Comparison of ENCODE assay signal across 19 cellular contexts in the genomic region with DNA sequence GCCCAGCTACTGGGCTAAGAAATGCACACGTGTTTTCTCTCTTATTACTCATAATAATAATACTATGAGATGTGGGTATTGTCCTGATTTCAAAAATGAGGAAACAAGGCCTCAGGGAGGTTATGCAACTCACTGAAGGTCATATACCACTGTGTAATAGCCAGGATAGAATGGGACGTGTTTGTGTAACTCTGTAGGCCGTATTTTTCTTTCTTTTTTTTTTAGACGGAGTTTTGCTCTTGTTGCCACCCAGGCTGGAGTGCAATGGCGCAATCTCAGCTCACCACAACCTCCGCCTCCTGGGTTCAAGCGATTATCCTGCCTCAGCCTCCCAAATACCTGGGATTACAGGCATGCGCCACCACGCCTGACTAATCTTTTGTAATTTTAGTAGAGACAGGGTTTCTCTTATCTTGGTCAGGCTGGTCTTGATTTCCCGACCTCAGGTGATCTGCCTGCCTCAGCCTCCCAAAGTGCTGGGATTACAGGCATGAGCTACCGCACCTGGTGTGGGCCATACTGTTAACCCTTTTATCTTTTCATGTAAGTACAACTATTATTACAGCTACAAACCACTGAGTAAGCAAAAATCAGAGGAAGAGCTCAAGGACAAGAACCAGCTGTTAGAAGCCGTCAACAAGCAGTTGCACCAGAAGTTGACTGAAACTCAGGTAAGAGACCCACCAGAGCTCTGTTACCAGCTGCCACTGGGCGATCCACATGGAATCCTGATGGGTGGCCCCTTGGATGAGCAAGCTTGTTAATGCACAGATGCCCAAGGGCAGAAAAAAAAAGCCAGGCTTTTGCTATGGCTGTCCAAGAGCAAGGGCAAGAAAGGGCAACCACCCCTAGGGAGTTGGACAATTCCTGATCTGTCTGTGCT. TPM values are rescaled to one million over a fixed set of nuclear protein-coding genes. Genes with fewer than 3 reads are reported as not detected.
DNase-seq lines count a peak whose midpoint lies in the region; ATAC-seq, FAIRE-seq and TF ChIP-seq lines count a peak whose summit lies in the region.
"Had no signal": no experiment of that assay in that cellular context is flagged by ENCODE, and none has a peak within 500 bp of the region (broad histone marks: within the 10 kb centered on the region; RNA-seq: fewer than 3 reads in every experiment).

No MANE protein-coding gene starts in this region.

- CTCF ChIA-PET in HepG2 (lab: Yijun Ruan, JAX; ENCODE audit: low intra/inter-chr PET ratio, low total read pairs), result no interaction called here

- no peaks in the 10 kb centered on the region for H3K9me3 ChIP-seq in right atrium auricular region
- no peaks in the 10 kb centered on the region for H3K9me3 ChIP-seq in adrenal gland (replicated peaks in 1 of 3)
- no peaks in the 10 kb centered on the region for H3K9me3 ChIP-seq in HepG2 (ENCODE audit: low read length)
- H3K9me3 ChIP-seq in upper lobe of left lung, result no peaks in the 10 kb centered on the region
- H3K9me3 ChIP-seq: sigmoid colon had no signal

- H3K9ac ChIP-seq in HepG2 (ENCODE audit: insufficient read depth, low read depth, low read length), result no peak overlapping the region
- H3K9ac ChIP-seq: GM23248 had no signal

- in situ Hi-C loops in HepG2 (cut with HindIII; ENCODE audit: extremely low pct_ligation_motif_present, low pct_unique_long_range_greater_than_20kb), result no loop called here

- no peak for TF ChIP-seq CTCF in right atrium auricular region (IDR thresholded peaks at IDR 0.05)
- TF ChIP-seq CTCF in adrenal gland (IDR thresholded peaks at IDR 0.05), result no peak
- no peak for TF ChIP-seq CTCF in HepG2 (CRISPR knock-in tag; IDR thresholded peaks at IDR 0.05)
- no peak for TF ChIP-seq CTCF in upper lobe of left lung (IDR thresholded peaks at IDR 0.05)

- BruUV-seq in HepG2 (replicated peaks; lab: Mats Ljungman, UMichigan), result no TSS peak

- intact Hi-C loops in Right ventricle myocardium superior (cut with DNase I) (no loop called here), adrenal gland (cut with DNase I) (no loop called here), HepG2 (cut with micrococcal nuclease; ENCODE audit: unreplicated experiment) (no loop called here)

- H4K20me1 ChIP-seq in HepG2 (ENCODE audit: insufficient read depth, low read length), result no peaks in the 10 kb centered on the region

- TF ChIP-seq EP300 in HepG2 (IDR thresholded peaks at IDR 0.05; ENCODE audit: low read depth in 2 of 2, low read length in 2 of 2), result no peak
- no peak for TF ChIP-seq EP300 in HepG2 (CRISPR knock-in tag; IDR thresholded peaks at IDR 0.05; ENCODE audit: borderline replicate concordance)
- TF ChIP-seq EP300 in upper lobe of left lung (IDR thresholded peaks at IDR 0.05), result peak in 1 of 4 donors; percentile 58

- H3K27me3 ChIP-seq in right atrium auricular region (no peaks in the 10 kb centered on the region), adrenal gland (no peaks in the 10 kb centered on the region), HepG2 (ENCODE audit: control insufficient read depth in 1 of 2, insufficient read depth in 2 of 2, low read length in 2 of 2) (no peaks in the 10 kb centered on the region), upper lobe of left lung (no peaks in the 10 kb centered on the region)
- H3K27me3 ChIP-seq: brain microvascular endothelial cell, sigmoid colon had no signal

- ATAC-seq in Right ventricle myocardium superior (ENCODE audit: poor library complexity), result peak; percentile 53
- peak; percentile 68 for ATAC-seq in HepG2
- ATAC-seq in upper lobe of left lung (ENCODE audit: low FRiP score in 2 of 2), result peak; percentile 69 to 76
- ATAC-seq: stimulated activated naive CD8-positive, alpha-beta T cell treated with anti-CD3 and anti-CD28 coated beads, Interleukin-15, amount 100 ng/mL, for 72 hours had no signal

- DNase-seq in Right ventricle myocardium superior (peak; percentile 47), right atrium auricular region (ENCODE audit: low spot score) (no peak), adrenal gland (peak; percentile 35 to 69 (median 59)), HepG2 (ENCODE audit: low spot score) (peak; percentile 54), upper lobe of left lung (peak in 1 of 2 donors; percentile 45), NCI-H1105 treated with DMSO at 0.1 percent for 48 hours (lab: John Stamatoyannopoulos, UW) (no peak), mesenteric fat pad (ENCODE audit: low spot score) (no peak)
- DNase-seq in activated CD4-positive, CD25-positive, alpha-beta regulatory T cell (lab: John Stamatoyannopoulos, UW), result no peak
- DNase-seq: ACHN; activated naive CD4-positive, alpha-beta T cell treated with Interleukin-2 at 50 U/mL for 16 hours; brain microvascular endothelial cell; GM23248; head of caudate nucleus; KBM-7; NCI-H187; sigmoid colon; stimulated activated naive CD8-positive, alpha-beta T cell treated with anti-CD3 and anti-CD28 coated beads, Interleukin-15, amount 100 ng/mL, for 72 hours had no signal

- 55 to 64% (median 60%) methylated on average over 13 of the region's 13 CpGs for WGBS in adrenal gland, 4 donors
- 76% methylated on average over 13 of the region's 13 CpGs for WGBS in HepG2 (ENCODE audit: low lambda C conversion rate)
- WGBS in upper lobe of left lung, 2 donors, result 70 to 79% methylated on average over 13 of the region's 13 CpGs

- H2AFZ ChIP-seq in HepG2 (ENCODE audit: low read length), result no peak overlapping the region
- H2AFZ ChIP-seq: GM23248 had no signal

- H3K27ac ChIP-seq in right atrium auricular region, result no peak overlapping the region
- H3K27ac ChIP-seq in adrenal gland, result peak overlapping the region; percentile 52 to 84 (median 75)
- peak overlapping the region; percentile 45 for H3K27ac ChIP-seq in HepG2 (ENCODE audit: extremely low read length, insufficient read depth, low read length)
- peak overlapping the region; percentile 15 to 79 (median 55) for H3K27ac ChIP-seq in upper lobe of left lung
- H3K27ac ChIP-seq: brain microvascular endothelial cell, GM23248, sigmoid colon had no signal

- TF ChIP-seq RAD21 in HepG2 (CRISPR knock-in tag; IDR thresholded peaks at IDR 0.05), result no peak

- H3K36me3 ChIP-seq in right atrium auricular region (peaks cover 28% of the 10 kb centered on the region), adrenal gland (replicated peaks in 1 of 2) (peaks cover 0 to 22% of the 10 kb centered on the region in 2 donors), HepG2 (replicated peaks in 1 of 2; ENCODE audit: control insufficient read depth in 1 of 2, insufficient read depth in 2 of 2, low read length in 2 of 2) (peaks cover 15 to 60% of the 10 kb centered on the region in 2 experiments), upper lobe of left lung (peaks cover 3 to 57% (median 35%) of the 10 kb centered on the region in 4 donors)

- POLR2A ChIA-PET in HepG2 (lab: Yijun Ruan, JAX), result interaction anchor here (1.0 to 2.0 kb wide), 3 partner anchors 10 to 49 kb away, joined by 3 to 11 read pairs (median 4); a partner anchor contains a TSS

- no peaks in the 10 kb centered on the region for H3K4me1 ChIP-seq in right atrium auricular region
- peaks cover 6 to 12% of the 10 kb centered on the region in 2 donors for H3K4me1 ChIP-seq in adrenal gland (replicated peaks in 1 of 2)
- H3K4me1 ChIP-seq in HepG2 (ENCODE audit: insufficient read depth, low read length), result peaks cover 11% of the 10 kb centered on the region
- peaks cover 6 to 17% (median 14%) of the 10 kb centered on the region in 4 donors for H3K4me1 ChIP-seq in upper lobe of left lung
- H3K4me1 ChIP-seq: sigmoid colon had no signal

- peaks cover 14% of the 10 kb centered on the region for H3K79me2 ChIP-seq in HepG2 (ENCODE audit: insufficient read depth, low read length)

- no peak for FAIRE-seq in HepG2 (lab: Jason Lieb, UNC)
- FAIRE-seq: GM18507 had no signal

- no peak for TF ChIP-seq POLR2A in adrenal gland (IDR thresholded peaks at IDR 0.05)
- TF ChIP-seq POLR2A in HepG2 (IDR thresholded peaks at IDR 0.05; ENCODE audit: insufficient read depth in 1 of 2, low read depth in 2 of 2, low read length in 2 of 2), result no peak
- no peak for TF ChIP-seq POLR2A in upper lobe of left lung (IDR thresholded peaks at IDR 0.05)

- H3K4me3 ChIP-seq in right atrium auricular region (no peak overlapping the region), adrenal gland (no peak overlapping the region), HepG2 (replicated peaks in 1 of 3; ENCODE audit: insufficient read depth in 1 of 3, low read depth in 2 of 3, low read length in 3 of 3) (no peak overlapping the region), upper lobe of left lung (no peak overlapping the region)
- H3K4me3 ChIP-seq: GM23248, sigmoid colon had no signal

- H3K4me2 ChIP-seq in HepG2 (ENCODE audit: low read depth, low read length), result no peak overlapping the region

RNA-seq across cellular contexts. Expression of a gene that starts 6.7 kb away (rescaled TPM):
- 7.9 TPM for total RNA-seq in Right ventricle myocardium superior
- total RNA-seq in right atrium auricular region, result 10 to 100 TPM in 1 of 2 donors, 1 to 10 TPM in 1; 8.4 to 12.9 TPM
- total RNA-seq in adrenal gland, result 10 to 100 TPM in 4 of 8 donors, 1 to 10 TPM in 4; 4.0 to 16.5 (median 10.4) TPM
- 10 to 100 TPM in 1 of 3 donors, 1 to 10 TPM in 2; 7.0 to 21.9 (median 9.2) TPM for polyA plus RNA-seq in adrenal gland
- 62.3 and 82.1 TPM in 2 replicates for total RNA-seq in HepG2 (2016; rRNA removed; fragmentation: Illumina TruSeq; extraction: Trizol)
- total RNA-seq in HepG2 (2016; cell fraction: cytosol; rRNA removed; fragmentation: Illumina TruSeq; extraction: Trizol; ENCODE audit: low read depth), result 28.6 and 31.3 TPM in 2 replicates
- total RNA-seq in HepG2 (2016; cell fraction: insoluble cytoplasmic fraction; rRNA removed; fragmentation: Illumina TruSeq; extraction: Trizol), result 60.3 and 80.7 TPM in 2 replicates
- total RNA-seq in HepG2 (2016; cell fraction: membrane; rRNA removed; fragmentation: Illumina TruSeq; extraction: Trizol), result 43.2 and 48.2 TPM in 2 replicates
- 31.0 and 33.7 TPM in 2 replicates for total RNA-seq in HepG2 (2016; cell fraction: nucleus; rRNA removed; fragmentation: Illumina TruSeq; extraction: Trizol)
- 12.9 and 20.3 TPM in 2 replicates for polyA plus RNA-seq in HepG2 (2011; rRNA removed)
- 11.9 and 12.5 TPM in 2 replicates for polyA plus RNA-seq in HepG2 (2011; cell fraction: cytosol; rRNA removed)
- 10.3 and 10.6 TPM in 2 replicates for polyA plus RNA-seq in HepG2 (2011; cell fraction: nucleus; rRNA removed)
- 13.8 and 21.5 TPM in 2 replicates for polyA plus RNA-seq in HepG2 (2012)
- 15.1 and 18.4 TPM in 2 replicates for polyA plus RNA-seq in HepG2 (2016; cell fraction: cytosol; fragmentation: Illumina TruSeq; extraction: Trizol; ENCODE audit: low read depth)
- 70.7 and 72.8 TPM in 2 replicates for polyA plus RNA-seq in HepG2 (2016; cell fraction: insoluble cytoplasmic fraction; fragmentation: Illumina TruSeq; extraction: Trizol; ENCODE audit: low read depth)
- polyA plus RNA-seq in HepG2 (2016; cell fraction: membrane; fragmentation: Illumina TruSeq; extraction: Trizol; ENCODE audit: low read depth), result 25.7 and 26.6 TPM in 2 replicates
- 48.7 and 55.8 TPM in 2 replicates for polyA plus RNA-seq in HepG2 (2016; cell fraction: nucleus; fragmentation: Illumina TruSeq; extraction: Trizol; ENCODE audit: insufficient read depth, low read depth)
- 9.8 and 86.6 TPM in 2 replicates for polyA minus RNA-seq in HepG2 (2011; rRNA and poly(A)+ RNA removed; ENCODE audit: low replicate concordance)
- 9.2 and 11.1 TPM in 2 replicates for polyA minus RNA-seq in HepG2 (2011; cell fraction: cytosol; rRNA and poly(A)+ RNA removed)
- 17.2 and 23.4 TPM in 2 replicates for polyA minus RNA-seq in HepG2 (2011; cell fraction: nucleus; rRNA and poly(A)+ RNA removed)
- 10 to 100 TPM; 10.6 to 27.6 (median 17.3) TPM for total RNA-seq in upper lobe of left lung
- 16.5 TPM for total RNA-seq in mesenteric fat pad

RNA-seq across cellular contexts. Expression of a gene that starts 16.4 kb away (rescaled TPM):
- total RNA-seq in Right ventricle myocardium superior (90.8 TPM), right atrium auricular region (10 to 100 TPM; 49.1 to 65.3 TPM), adrenal gland (100 to 1,000 TPM; 120 to 252 (median 169) TPM), HepG2 (2016; rRNA removed; fragmentation: Illumina TruSeq; extraction: Trizol) (48.0 and 61.3 TPM in 2 replicates), upper lobe of left lung (100 to 1,000 TPM in 2 of 6 donors, 10 to 100 TPM in 4; 68.1 to 112 (median 94.5) TPM), mesenteric fat pad (45.3 TPM)
- polyA plus RNA-seq in adrenal gland (10 to 100 TPM; 61.0 to 92.4 (median 62.6) TPM), HepG2 (2011; rRNA removed) (53.9 and 56.6 TPM in 2 replicates)
- total RNA-seq in HepG2 (2016; cell fraction: cytosol; rRNA removed; fragmentation: Illumina TruSeq; extraction: Trizol; ENCODE audit: low read depth), result 10.0 and 11.4 TPM in 2 replicates
- total RNA-seq in HepG2 (2016; cell fraction: insoluble cytoplasmic fraction; rRNA removed; fragmentation: Illumina TruSeq; extraction: Trizol), result 52.6 and 57.5 TPM in 2 replicates
- total RNA-seq in HepG2 (2016; cell fraction: membrane; rRNA removed; fragmentation: Illumina TruSeq; extraction: Trizol), result 16.7 and 18.2 TPM in 2 replicates
- total RNA-seq in HepG2 (2016; cell fraction: nucleus; rRNA removed; fragmentation: Illumina TruSeq; extraction: Trizol), result 53.6 and 56.9 TPM in 2 replicates
- 51.5 and 58.7 TPM in 2 replicates for polyA plus RNA-seq in HepG2 (2011; cell fraction: cytosol; rRNA removed)
- 50.0 and 59.6 TPM in 2 replicates for polyA plus RNA-seq in HepG2 (2011; cell fraction: nucleus; rRNA removed)
- polyA plus RNA-seq in HepG2 (2012), result 38.1 and 46.1 TPM in 2 replicates
- 4.8 and 5.5 TPM in 2 replicates for polyA plus RNA-seq in HepG2 (2016; cell fraction: cytosol; fragmentation: Illumina TruSeq; extraction: Trizol; ENCODE audit: low read depth)
- 49.0 and 58.9 TPM in 2 replicates for polyA plus RNA-seq in HepG2 (2016; cell fraction: insoluble cytoplasmic fraction; fragmentation: Illumina TruSeq; extraction: Trizol; ENCODE audit: low read depth)
- polyA plus RNA-seq in HepG2 (2016; cell fraction: membrane; fragmentation: Illumina TruSeq; extraction: Trizol; ENCODE audit: low read depth), result 9.2 and 11.0 TPM in 2 replicates
- polyA plus RNA-seq in HepG2 (2016; cell fraction: nucleus; fragmentation: Illumina TruSeq; extraction: Trizol; ENCODE audit: insufficient read depth, low read depth), result 72.4 and 89.1 TPM in 2 replicates
- polyA minus RNA-seq in HepG2 (2011; rRNA and poly(A)+ RNA removed; ENCODE audit: low replicate concordance), result 75.5 and 101 TPM in 2 replicates
- polyA minus RNA-seq in HepG2 (2011; cell fraction: cytosol; rRNA and poly(A)+ RNA removed), result 31.7 and 40.8 TPM in 2 replicates
- 71.8 and 74.3 TPM in 2 replicates for polyA minus RNA-seq in HepG2 (2011; cell fraction: nucleus; rRNA and poly(A)+ RNA removed)

RNA-seq across cellular contexts. Expression of a gene that starts 31.2 kb away (rescaled TPM):
- total RNA-seq in Right ventricle myocardium superior (5.9 TPM), right atrium auricular region (under 1 TPM; 0.11 to 0.20 TPM), adrenal gland (1 to 10 TPM in 4 of 8 donors, under 1 TPM in 3, not detected in 1; 0.36 to 3.6 (median 1.0) TPM), HepG2 (2016; rRNA removed; fragmentation: Illumina TruSeq; extraction: Trizol) (0.09 and 0.15 TPM in 2 replicates), upper lobe of left lung (1 to 10 TPM in 2 of 6 donors, under 1 TPM in 4; under 0.01 to 3.5 (median 0.13) TPM), mesenteric fat pad (0.26 TPM)
- polyA plus RNA-seq in adrenal gland (10 to 100 TPM in 2 of 3 donors, 1 to 10 TPM in 1; 1.8 to 19.4 (median 10.3) TPM), HepG2 (2011; rRNA removed) (0.07 and 0.32 TPM in 2 replicates)
- 0.20 TPM in 1 of 2 replicates, not detected in the other for total RNA-seq in HepG2 (2016; cell fraction: cytosol; rRNA removed; fragmentation: Illumina TruSeq; extraction: Trizol; ENCODE audit: low read depth)
- total RNA-seq in HepG2 (2016; cell fraction: insoluble cytoplasmic fraction; rRNA removed; fragmentation: Illumina TruSeq; extraction: Trizol), result 0.01 and 0.15 TPM in 2 replicates
- total RNA-seq in HepG2 (2016; cell fraction: membrane; rRNA removed; fragmentation: Illumina TruSeq; extraction: Trizol), result 0.14 and 0.25 TPM in 2 replicates
- 0.09 and 0.88 TPM in 2 replicates for total RNA-seq in HepG2 (2016; cell fraction: nucleus; rRNA removed; fragmentation: Illumina TruSeq; extraction: Trizol)
- 0.03 and 0.05 TPM in 2 replicates for polyA plus RNA-seq in HepG2 (2011; cell fraction: cytosol; rRNA removed)
- polyA plus RNA-seq in HepG2 (2011; cell fraction: nucleus; rRNA removed), result 0.12 and 0.14 TPM in 2 replicates
- 0.03 and 0.12 TPM in 2 replicates for polyA plus RNA-seq in HepG2 (2012)
- polyA plus RNA-seq in HepG2 (2016; cell fraction: cytosol; fragmentation: Illumina TruSeq; extraction: Trizol; ENCODE audit: low read depth), result 0.01 and 0.08 TPM in 2 replicates
- polyA plus RNA-seq in HepG2 (2016; cell fraction: insoluble cytoplasmic fraction; fragmentation: Illumina TruSeq; extraction: Trizol; ENCODE audit: low read depth), result 0.03 and 0.20 TPM in 2 replicates
- 0.26 and 0.30 TPM in 2 replicates for polyA plus RNA-seq in HepG2 (2016; cell fraction: membrane; fragmentation: Illumina TruSeq; extraction: Trizol; ENCODE audit: low read depth)
- 1.5 and 2.3 TPM in 2 replicates for polyA plus RNA-seq in HepG2 (2016; cell fraction: nucleus; fragmentation: Illumina TruSeq; extraction: Trizol; ENCODE audit: insufficient read depth, low read depth)
- polyA minus RNA-seq in HepG2 (2011; rRNA and poly(A)+ RNA removed; ENCODE audit: low replicate concordance), result 0.40 and 1.0 TPM in 2 replicates
- polyA minus RNA-seq in HepG2 (2011; cell fraction: cytosol; rRNA and poly(A)+ RNA removed), result 0.09 and 0.59 TPM in 2 replicates
- 0.37 and 0.64 TPM in 2 replicates for polyA minus RNA-seq in HepG2 (2011; cell fraction: nucleus; rRNA and poly(A)+ RNA removed)

RNA-seq across cellular contexts. Expression of a gene that starts 38.3 kb away (rescaled TPM):
- total RNA-seq in Right ventricle myocardium superior, result not detected
- not detected for total RNA-seq in right atrium auricular region
- under 1 TPM in 1 of 8 donors, not detected in 7; 0.79 TPM for total RNA-seq in adrenal gland
- 1 to 10 TPM in 2 of 3 donors, not detected in 1; 1.3 to 4.5 TPM for polyA plus RNA-seq in adrenal gland
- total RNA-seq in HepG2 (2016; rRNA removed; fragmentation: Illumina TruSeq; extraction: Trizol), result not detected in 2 replicates
- not detected in 2 replicates for total RNA-seq in HepG2 (2016; cell fraction: cytosol; rRNA removed; fragmentation: Illumina TruSeq; extraction: Trizol; ENCODE audit: low read depth)
- not detected in 2 replicates for total RNA-seq in HepG2 (2016; cell fraction: insoluble cytoplasmic fraction; rRNA removed; fragmentation: Illumina TruSeq; extraction: Trizol)
- not detected in 2 replicates for total RNA-seq in HepG2 (2016; cell fraction: membrane; rRNA removed; fragmentation: Illumina TruSeq; extraction: Trizol)
- total RNA-seq in HepG2 (2016; cell fraction: nucleus; rRNA removed; fragmentation: Illumina TruSeq; extraction: Trizol), result not detected in 2 replicates
- polyA plus RNA-seq in HepG2 (2011; rRNA removed), result not detected in 2 replicates
- polyA plus RNA-seq in HepG2 (2011; cell fraction: cytosol; rRNA removed), result not detected in 2 replicates
- polyA plus RNA-seq in HepG2 (2011; cell fraction: nucleus; rRNA removed), result not detected in 2 replicates
- polyA plus RNA-seq in HepG2 (2012), result not detected in 2 replicates
- polyA plus RNA-seq in HepG2 (2016; cell fraction: cytosol; fragmentation: Illumina TruSeq; extraction: Trizol; ENCODE audit: low read depth), result not detected in 2 replicates
- not detected in 2 replicates for polyA plus RNA-seq in HepG2 (2016; cell fraction: insoluble cytoplasmic fraction; fragmentation: Illumina TruSeq; extraction: Trizol; ENCODE audit: low read depth)
- polyA plus RNA-seq in HepG2 (2016; cell fraction: membrane; fragmentation: Illumina TruSeq; extraction: Trizol; ENCODE audit: low read depth), result not detected in 2 replicates
- not detected in 2 replicates for polyA plus RNA-seq in HepG2 (2016; cell fraction: nucleus; fragmentation: Illumina TruSeq; extraction: Trizol; ENCODE audit: insufficient read depth, low read depth)
- not detected in 2 replicates for polyA minus RNA-seq in HepG2 (2011; rRNA and poly(A)+ RNA removed; ENCODE audit: low replicate concordance)
- not detected in 2 replicates for polyA minus RNA-seq in HepG2 (2011; cell fraction: cytosol; rRNA and poly(A)+ RNA removed)
- not detected in 2 replicates for polyA minus RNA-seq in HepG2 (2011; cell fraction: nucleus; rRNA and poly(A)+ RNA removed)
- under 1 TPM in 1 of 6 donors, not detected in 5; 0.67 TPM for total RNA-seq in upper lobe of left lung
- 2.7 TPM for total RNA-seq in mesenteric fat pad
- total RNA-seq: GM23248, neural crest cell had no signal
- polyA plus RNA-seq: GM23248 had no signal

RNA-seq across cellular contexts. Expression of a gene that starts 48.4 kb away (rescaled TPM):
- total RNA-seq in Right ventricle myocardium superior (155 TPM), right atrium auricular region (10 to 100 TPM; 31.8 to 32.2 TPM), adrenal gland (10 to 100 TPM in 7 of 8 donors, 1 to 10 TPM in 1; 10.0 to 41.0 (median 12.7) TPM), HepG2 (2016; rRNA removed; fragmentation: Illumina TruSeq; extraction: Trizol) (1.0 and 1.6 TPM in 2 replicates), upper lobe of left lung (100 to 1,000 TPM in 1 of 6 donors, 10 to 100 TPM in 5; 15.5 to 140 (median 68.1) TPM), mesenteric fat pad (10.6 TPM)
- polyA plus RNA-seq in adrenal gland (10 to 100 TPM in 1 of 3 donors, 1 to 10 TPM in 2; 5.3 to 30.4 (median 6.5) TPM), HepG2 (2011; rRNA removed) (0.98 and 1.3 TPM in 2 replicates)
- total RNA-seq in HepG2 (2016; cell fraction: cytosol; rRNA removed; fragmentation: Illumina TruSeq; extraction: Trizol; ENCODE audit: low read depth), result 0.20 and 0.71 TPM in 2 replicates
- total RNA-seq in HepG2 (2016; cell fraction: insoluble cytoplasmic fraction; rRNA removed; fragmentation: Illumina TruSeq; extraction: Trizol), result 0.89 and 1.7 TPM in 2 replicates
- total RNA-seq in HepG2 (2016; cell fraction: membrane; rRNA removed; fragmentation: Illumina TruSeq; extraction: Trizol), result 0.74 and 0.79 TPM in 2 replicates
- 5.4 and 6.0 TPM in 2 replicates for total RNA-seq in HepG2 (2016; cell fraction: nucleus; rRNA removed; fragmentation: Illumina TruSeq; extraction: Trizol)
- polyA plus RNA-seq in HepG2 (2011; cell fraction: cytosol; rRNA removed), result 0.34 and 0.46 TPM in 2 replicates
- polyA plus RNA-seq in HepG2 (2011; cell fraction: nucleus; rRNA removed), result 16.0 and 21.0 TPM in 2 replicates
- polyA plus RNA-seq in HepG2 (2012), result 1.9 and 2.3 TPM in 2 replicates
- 0.20 and 0.31 TPM in 2 replicates for polyA plus RNA-seq in HepG2 (2016; cell fraction: cytosol; fragmentation: Illumina TruSeq; extraction: Trizol; ENCODE audit: low read depth)
- 0.72 and 1.5 TPM in 2 replicates for polyA plus RNA-seq in HepG2 (2016; cell fraction: insoluble cytoplasmic fraction; fragmentation: Illumina TruSeq; extraction: Trizol; ENCODE audit: low read depth)
- polyA plus RNA-seq in HepG2 (2016; cell fraction: membrane; fragmentation: Illumina TruSeq; extraction: Trizol; ENCODE audit: low read depth), result 0.16 and 0.26 TPM in 2 replicates
- 10.8 and 14.7 TPM in 2 replicates for polyA plus RNA-seq in HepG2 (2016; cell fraction: nucleus; fragmentation: Illumina TruSeq; extraction: Trizol; ENCODE audit: insufficient read depth, low read depth)
- polyA minus RNA-seq in HepG2 (2011; rRNA and poly(A)+ RNA removed; ENCODE audit: low replicate concordance), result 3.8 and 11.1 TPM in 2 replicates
- polyA minus RNA-seq in HepG2 (2011; cell fraction: cytosol; rRNA and poly(A)+ RNA removed), result 0.69 and 2.3 TPM in 2 replicates
- polyA minus RNA-seq in HepG2 (2011; cell fraction: nucleus; rRNA and poly(A)+ RNA removed), result 16.1 and 20.5 TPM in 2 replicates

Comparison
In these comparisons a context has a peak if more than half of its experiments do, and no peak if none do; other contexts are left out.
1. DNase-seq: peak in Right ventricle myocardium superior (single experiment), adrenal gland (7 of 7) and HepG2 (single experiment); none in right atrium auricular region (single experiment), activated CD4-positive, CD25-positive, alpha-beta regulatory T cell (0 of 4), NCI-H1105 treated with DMSO at 0.1 percent for 48 hours (single experiment) and mesenteric fat pad (single experiment).
2. H3K27ac ChIP-seq: peak in adrenal gland (5 of 5), HepG2 (single experiment) and upper lobe of left lung (4 of 4); none in right atrium auricular region (0 of 2).
3. Peak in every context shown above with its lines, with median percentiles within 50 percentile points of each other: ATAC-seq.